Comparison of ENCODE assay signal across 1 cellular context in genomic region chr3:76986876-76987513, GRCh38.
TF ChIP-seq lines count a peak whose summit lies in the region.

No MANE protein-coding gene starts in this region.

TF ChIP-seq in GM12878, 131 proteins besides CTCF, POLR2A, EP300 and RAD21 (continued from another document):
- TF ChIP-seq, protein P1, sequence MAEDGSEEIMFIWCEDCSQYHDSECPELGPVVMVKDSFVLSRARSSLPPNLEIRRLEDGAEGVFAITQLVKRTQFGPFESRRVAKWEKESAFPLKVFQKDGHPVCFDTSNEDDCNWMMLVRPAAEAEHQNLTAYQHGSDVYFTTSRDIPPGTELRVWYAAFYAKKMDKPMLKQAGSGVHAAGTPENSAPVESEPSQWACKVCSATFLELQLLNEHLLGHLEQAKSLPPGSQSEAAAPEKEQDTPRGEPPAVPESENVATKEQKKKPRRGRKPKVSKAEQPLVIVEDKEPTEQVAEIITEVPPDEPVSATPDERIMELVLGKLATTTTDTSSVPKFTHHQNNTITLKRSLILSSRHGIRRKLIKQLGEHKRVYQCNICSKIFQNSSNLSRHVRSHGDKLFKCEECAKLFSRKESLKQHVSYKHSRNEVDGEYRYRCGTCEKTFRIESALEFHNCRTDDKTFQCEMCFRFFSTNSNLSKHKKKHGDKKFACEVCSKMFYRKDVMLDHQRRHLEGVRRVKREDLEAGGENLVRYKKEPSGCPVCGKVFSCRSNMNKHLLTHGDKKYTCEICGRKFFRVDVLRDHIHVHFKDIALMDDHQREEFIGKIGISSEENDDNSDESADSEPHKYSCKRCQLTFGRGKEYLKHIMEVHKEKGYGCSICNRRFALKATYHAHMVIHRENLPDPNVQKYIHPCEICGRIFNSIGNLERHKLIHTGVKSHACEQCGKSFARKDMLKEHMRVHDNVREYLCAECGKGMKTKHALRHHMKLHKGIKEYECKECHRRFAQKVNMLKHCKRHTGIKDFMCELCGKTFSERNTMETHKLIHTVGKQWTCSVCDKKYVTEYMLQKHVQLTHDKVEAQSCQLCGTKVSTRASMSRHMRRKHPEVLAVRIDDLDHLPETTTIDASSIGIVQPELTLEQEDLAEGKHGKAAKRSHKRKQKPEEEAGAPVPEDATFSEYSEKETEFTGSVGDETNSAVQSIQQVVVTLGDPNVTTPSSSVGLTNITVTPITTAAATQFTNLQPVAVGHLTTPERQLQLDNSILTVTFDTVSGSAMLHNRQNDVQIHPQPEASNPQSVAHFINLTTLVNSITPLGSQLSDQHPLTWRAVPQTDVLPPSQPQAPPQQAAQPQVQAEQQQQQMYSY (CRISPR knock-in tag; IDR thresholded peaks at IDR 0.05), result no peak
- no peak for TF ChIP-seq ZBED1 (IDR thresholded peaks at IDR 0.05; ENCODE audit: borderline replicate concordance)
- TF ChIP-seq PAX5 (IDR thresholded peaks at IDR 0.05; ENCODE audit: borderline replicate concordance, low read depth, low read length), result no peak
- no peak for TF ChIP-seq EZH2 (IDR thresholded peaks at IDR 0.05; ENCODE audit: borderline replicate concordance, control insufficient read depth, low read depth, low read length)
- TF ChIP-seq, protein P2, sequence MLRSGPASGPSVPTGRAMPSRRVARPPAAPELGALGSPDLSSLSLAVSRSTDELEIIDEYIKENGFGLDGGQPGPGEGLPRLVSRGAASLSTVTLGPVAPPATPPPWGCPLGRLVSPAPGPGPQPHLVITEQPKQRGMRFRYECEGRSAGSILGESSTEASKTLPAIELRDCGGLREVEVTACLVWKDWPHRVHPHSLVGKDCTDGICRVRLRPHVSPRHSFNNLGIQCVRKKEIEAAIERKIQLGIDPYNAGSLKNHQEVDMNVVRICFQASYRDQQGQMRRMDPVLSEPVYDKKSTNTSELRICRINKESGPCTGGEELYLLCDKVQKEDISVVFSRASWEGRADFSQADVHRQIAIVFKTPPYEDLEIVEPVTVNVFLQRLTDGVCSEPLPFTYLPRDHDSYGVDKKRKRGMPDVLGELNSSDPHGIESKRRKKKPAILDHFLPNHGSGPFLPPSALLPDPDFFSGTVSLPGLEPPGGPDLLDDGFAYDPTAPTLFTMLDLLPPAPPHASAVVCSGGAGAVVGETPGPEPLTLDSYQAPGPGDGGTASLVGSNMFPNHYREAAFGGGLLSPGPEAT (IDR thresholded peaks at IDR 0.05; ENCODE audit: low read depth), result no peak
- no peak for TF ChIP-seq POU2F2 (IDR thresholded peaks at IDR 0.05; ENCODE audit: borderline replicate concordance, low read depth, low read length)
- TF ChIP-seq NFIC (IDR thresholded peaks at IDR 0.05; ENCODE audit: low read depth, low read length), result no peak
- no peak for TF ChIP-seq NFYA (IDR thresholded peaks at IDR 0.05; ENCODE audit: borderline replicate concordance, low read depth, low read length)
- TF ChIP-seq HDAC6 (IDR thresholded peaks at IDR 0.05; ENCODE audit: unreplicated experiment), result no peak
- TF ChIP-seq RB1 (IDR thresholded peaks at IDR 0.05; ENCODE audit: borderline replicate concordance), result no peak
- no peak for TF ChIP-seq ETV6 (conservative IDR thresholded peaks at IDR 0.05 in 1 of 2, IDR thresholded peaks at IDR 0.05 in 1 of 2; ENCODE audit: borderline replicate concordance in 1 of 2, low read depth in 1 of 2)
- TF ChIP-seq ZNF217 (IDR thresholded peaks at IDR 0.05), result no peak
- no peak for TF ChIP-seq HSF1 (IDR thresholded peaks at IDR 0.05; ENCODE audit: low read depth, low read length)
- no peak for TF ChIP-seq ZNF24 (IDR thresholded peaks at IDR 0.05)
